ENCODE assay signal across 1 cellular context in the genomic region with DNA sequence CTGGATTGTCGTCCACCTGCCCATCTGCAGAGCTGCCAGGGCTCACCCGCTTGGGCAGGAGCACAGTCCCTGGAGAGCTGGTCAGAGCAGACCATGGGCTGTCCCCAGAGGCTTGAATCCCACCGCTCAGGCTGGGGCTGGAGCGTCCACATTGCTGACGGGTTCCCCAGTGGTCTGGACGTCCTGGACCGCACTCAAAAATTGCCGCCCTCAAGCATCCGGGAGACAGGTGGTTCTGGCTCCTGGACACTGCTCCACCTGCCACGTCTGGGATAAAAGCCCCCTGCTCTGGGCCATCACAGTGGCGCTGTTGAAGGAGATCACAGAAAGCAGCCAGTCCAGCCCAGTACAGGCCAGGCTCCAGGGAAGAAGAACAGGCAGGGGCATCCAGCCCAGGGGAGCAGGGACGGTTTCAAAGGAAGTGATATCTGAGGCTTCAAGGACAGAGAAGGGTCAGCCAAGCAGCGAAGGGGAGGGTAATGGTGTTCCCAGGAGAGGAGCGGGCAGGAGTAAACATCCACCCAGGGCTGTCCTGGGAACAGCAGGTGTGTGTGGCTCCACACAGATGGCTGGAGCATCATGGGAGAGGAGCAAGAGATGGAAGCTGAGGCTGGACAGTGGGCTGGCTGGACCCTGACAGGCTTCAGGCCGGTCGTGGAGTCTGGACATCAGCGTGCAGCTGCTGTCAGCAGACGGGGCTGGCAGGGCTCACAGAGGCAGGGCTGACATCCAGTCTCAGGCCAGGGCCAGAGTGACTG.
TF ChIP-seq lines count a peak whose summit lies in the region.

No MANE protein-coding gene starts in this region.

TF ChIP-seq in SK-N-SH treated with all-trans-retinoic acid at 6 μM for 48 hours, 23 proteins besides CTCF, POLR2A, EP300 and RAD21 (continued from another document):
- TF ChIP-seq TCF4 (CRISPR knock-in tag; IDR thresholded peaks at IDR 0.05; ENCODE audit: borderline replicate concordance) (no peak), ARNTL (CRISPR knock-in tag; IDR thresholded peaks at IDR 0.05; ENCODE audit: borderline replicate concordance, low read depth) (no peak)
- TF ChIP-seq, protein P1, sequence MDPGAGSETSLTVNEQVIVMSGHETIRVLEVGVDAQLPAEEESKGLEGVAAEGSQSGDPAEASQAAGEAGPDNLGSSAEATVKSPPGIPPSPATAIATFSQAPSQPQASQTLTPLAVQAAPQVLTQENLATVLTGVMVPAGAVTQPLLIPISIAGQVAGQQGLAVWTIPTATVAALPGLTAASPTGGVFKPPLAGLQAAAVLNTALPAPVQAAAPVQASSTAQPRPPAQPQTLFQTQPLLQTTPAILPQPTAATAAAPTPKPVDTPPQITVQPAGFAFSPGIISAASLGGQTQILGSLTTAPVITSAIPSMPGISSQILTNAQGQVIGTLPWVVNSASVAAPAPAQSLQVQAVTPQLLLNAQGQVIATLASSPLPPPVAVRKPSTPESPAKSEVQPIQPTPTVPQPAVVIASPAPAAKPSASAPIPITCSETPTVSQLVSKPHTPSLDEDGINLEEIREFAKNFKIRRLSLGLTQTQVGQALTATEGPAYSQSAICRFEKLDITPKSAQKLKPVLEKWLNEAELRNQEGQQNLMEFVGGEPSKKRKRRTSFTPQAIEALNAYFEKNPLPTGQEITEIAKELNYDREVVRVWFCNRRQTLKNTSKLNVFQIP (CRISPR knock-in tag; IDR thresholded peaks at IDR 0.05; ENCODE audit: borderline replicate concordance, low read depth): no peak
